Comparison of ENCODE assay signal across 24 cellular contexts in genomic region chr2:42115588-42115987, GRCh38.
"Had no signal": no experiment of that assay in that cellular context is flagged by ENCODE, and none has a peak within 500 bp of the region (broad histone marks: within the 10 kb centered on the region; RNA-seq: fewer than 3 reads in every experiment).

No MANE protein-coding gene starts in this region.

- H3K27ac Mint-ChIP-seq: activated CD8-positive, alpha-beta T cell treated with anti-CD3 and anti-CD28 coated beads for 36 hours; activated naive CD4-positive, alpha-beta T cell treated with anti-CD3 and anti-CD28 coated beads, Interleukin-2, amount 50 U/mL, for 72 hours; activated T-cell treated with anti-CD3 and anti-CD28 coated beads, Interleukin-2, amount 50 U/mL, for 72 hours; T-helper 1 cell treated with Interleukin-12 subunit alpha and Interleukin-12 subunit beta and Interleukin-4 antibody, amounts not matched to agents 30 μg/mL and 1 μg/mL, for 36 hours had no signal

- H3K79me2 ChIP-seq: parathyroid adenoma had no signal

- H3K4me3 ChIP-seq: gastrocnemius medialis, left ventricle myocardium inferior, mucosa of descending colon, psoas muscle, spleen, tibial nerve had no signal

- H3K4me1 ChIP-seq: psoas muscle had no signal

- H3K27ac ChIP-seq: gastrocnemius medialis, left ventricle myocardium inferior, parathyroid adenoma, psoas muscle had no signal

- H3K36me3 ChIP-seq: gastrocnemius medialis, left ventricle myocardium inferior, spleen, tibial nerve had no signal

- FAIRE-seq: bronchial epithelial cell, colon, islet of Langerhans had no signal

- DNase-seq: activated CD4-positive, alpha-beta T cell treated with anti-CD3 and anti-CD28 coated beads, Interleukin-2, amount 50 U/mL, for 1 hour; activated CD8-positive, alpha-beta T cell treated with anti-CD3 and anti-CD28 coated beads for 36 hours; activated naive CD4-positive, alpha-beta T cell; activated T-cell treated with anti-CD3 and anti-CD28 coated beads for 4 hours; activated T-cell treated with anti-CD3 and anti-CD28 coated beads, Interleukin-2, amount 50 U/mL, for 72 hours; dermis blood vessel endothelial cell; effector CD4-positive, alpha-beta T cell; gastrocnemius medialis; glutamatergic neuron; left ventricle myocardium inferior; mucosa of descending colon; nucleus accumbens; psoas muscle; spleen; stimulated activated naive CD4-positive, alpha-beta T cell treated with Interleukin-2 at 50 U/mL for 16 hours had no signal

- H3K27me3 ChIP-seq: gastrocnemius medialis, spleen, tibial nerve had no signal

- H2AFZ ChIP-seq: parathyroid adenoma had no signal

- H3K4me3 Mint-ChIP-seq: activated CD8-positive, alpha-beta T cell treated with anti-CD3 and anti-CD28 coated beads for 36 hours; central memory CD8-positive, alpha-beta T cell; neural crest cell; T-helper 1 cell treated with Interleukin-12 subunit alpha and Interleukin-12 subunit beta and Interleukin-4 antibody, amounts not matched to agents 30 μg/mL and 1 μg/mL, for 36 hours had no signal

- H3K9me3 Mint-ChIP-seq: activated CD8-positive, alpha-beta T cell treated with anti-CD3 and anti-CD28 coated beads for 36 hours; activated naive CD4-positive, alpha-beta T cell treated with anti-CD3 and anti-CD28 coated beads, Interleukin-2, amount 50 U/mL, for 72 hours; activated T-cell treated with anti-CD3 and anti-CD28 coated beads, Interleukin-2, amount 50 U/mL, for 72 hours; central memory CD8-positive, alpha-beta T cell; neural crest cell; T-helper 1 cell treated with Interleukin-12 subunit alpha and Interleukin-12 subunit beta and Interleukin-4 antibody, amounts not matched to agents 30 μg/mL and 1 μg/mL, for 36 hours had no signal

- H3K27me3 Mint-ChIP-seq: activated CD8-positive, alpha-beta T cell treated with anti-CD3 and anti-CD28 coated beads for 36 hours; central memory CD8-positive, alpha-beta T cell had no signal

- ATAC-seq: activated CD8-positive, alpha-beta T cell treated with anti-CD3 and anti-CD28 coated beads for 36 hours; activated naive CD4-positive, alpha-beta T cell treated with anti-CD3 and anti-CD28 coated beads, Interleukin-2, amount 50 U/mL, for 72 hours; activated T-cell treated with anti-CD3 and anti-CD28 coated beads, Interleukin-2, amount 50 U/mL, for 72 hours; gastrocnemius medialis; mucosa of descending colon; psoas muscle had no signal

- H3K9ac ChIP-seq: parathyroid adenoma had no signal

- H3K9me3 ChIP-seq: gastrocnemius medialis, left ventricle myocardium inferior, mucosa of descending colon, psoas muscle, spleen, tibial nerve had no signal
